In the genomic region with DNA sequence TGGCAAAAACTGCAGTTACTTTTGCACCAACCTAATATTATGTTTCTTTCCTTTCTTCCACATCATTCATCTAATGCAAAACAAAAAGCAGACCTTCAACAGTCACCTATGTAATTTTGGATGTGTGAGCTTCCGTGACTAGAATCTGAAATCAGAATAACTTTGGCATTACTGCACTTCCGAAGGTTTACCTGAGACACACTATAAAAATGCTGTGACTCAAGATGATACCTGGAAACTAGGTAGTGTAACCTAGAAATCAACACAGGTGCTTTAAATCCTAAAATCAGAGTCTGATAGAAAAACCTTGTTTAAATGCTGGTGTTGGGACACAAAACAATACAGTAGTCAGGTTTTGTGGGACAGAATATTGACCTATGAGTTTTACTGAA, we compare ENCODE assay signal across 12 cellular contexts. TPM values are rescaled to one million over a fixed set of nuclear protein-coding genes. Genes with fewer than 3 reads are reported as not detected.
DNase-seq lines count a peak whose midpoint lies in the region; ATAC-seq and TF ChIP-seq lines count a peak whose summit lies in the region.
"Had no signal": no experiment of that assay in that cellular context is flagged by ENCODE, and none has a peak within 500 bp of the region (broad histone marks: within the 10 kb centered on the region; RNA-seq: fewer than 3 reads in every experiment).

No MANE protein-coding gene starts in this region.

- intact Hi-C loops in psoas muscle (cut with DNase I), result loop anchor here (10.0 kb wide), 2 partner anchors 126 to 216 kb away; a partner anchor contains a TSS

- no peaks in the 10 kb centered on the region for H3K9me3 Mint-ChIP-seq in T-helper 2 cell treated with Interferon-gamma antibody and Interleukin-4, amounts not matched to agents 5 μg/mL and 100 μg/mL, for 36 hours

- H3K27ac Mint-ChIP-seq in T-helper 2 cell treated with Interferon-gamma antibody and Interleukin-4, amounts not matched to agents 5 μg/mL and 100 μg/mL, for 36 hours, result no peak overlapping the region

- H3K4me3 ChIP-seq in SU-DHL-6 (ENCODE audit: insufficient read depth, low read length, poor library complexity, severe bottlenecking) (no peak overlapping the region), psoas muscle (peak overlapping the region; percentile 95)

- no peak for ATAC-seq in psoas muscle
- ATAC-seq in HG02610 (IDR thresholded peaks at IDR 0.05; ENCODE audit: unreplicated experiment), result no peak
- no peak for ATAC-seq in HG02970 (IDR thresholded peaks at IDR 0.05; ENCODE audit: low FRiP score, unreplicated experiment)
- ATAC-seq: sciatic nerve had no signal

- H3K4me2 ChIP-seq in SU-DHL-6 (ENCODE audit: low read depth, low read length, poor library complexity, severe bottlenecking), result peak overlapping the region; percentile 87

- DNase-seq in T-helper 2 cell treated with Interferon-gamma antibody and Interleukin-4, amounts not matched to agents 5 μg/mL and 100 μg/mL, for 36 hours (ENCODE audit: low spot score), result no peak
- DNase-seq in T-helper 2 cell, result no peak
- peak; percentile 20 for DNase-seq in epithelial cell of prostate (ENCODE audit: low read depth, low spot score)
- no peak for DNase-seq in psoas muscle
- DNase-seq in caudate nucleus (lab: John Stamatoyannopoulos, UW), result no peak
- DNase-seq: GDM1, NCI-H2171 had no signal

- peaks cover 34% of the 10 kb centered on the region for H3K4me1 ChIP-seq in psoas muscle

- H3K27ac ChIP-seq in SU-DHL-6 (ENCODE audit: low read depth, low read length) (no peak overlapping the region), epithelial cell of prostate (peak overlapping the region; percentile 93), psoas muscle (peak overlapping the region; percentile 97), caudate nucleus (ENCODE audit: low read depth, low read length) (no peak overlapping the region)

- TF ChIP-seq CTCF in SU-DHL-6 (IDR thresholded peaks at IDR 0.05; ENCODE audit: insufficient read depth, low read length, poor library complexity, severe bottlenecking) (no peak), psoas muscle (IDR thresholded peaks at IDR 0.05) (no peak)

- H3K27me3 ChIP-seq in SU-DHL-6 (ENCODE audit: low read length) (no peaks in the 10 kb centered on the region), psoas muscle (ENCODE audit: insufficient read depth in 3 of 3, low read length in 2 of 3) (no peaks in the 10 kb centered on the region)

- no peaks in the 10 kb centered on the region for H3K36me3 Mint-ChIP-seq in T-helper 2 cell treated with Interferon-gamma antibody and Interleukin-4, amounts not matched to agents 5 μg/mL and 100 μg/mL, for 36 hours (ENCODE audit: low read depth)

- no peak overlapping the region for H3K9ac ChIP-seq in SU-DHL-6 (ENCODE audit: low read length)

- H3K9me3 ChIP-seq in SU-DHL-6 (ENCODE audit: insufficient read depth, low read length) (no peaks in the 10 kb centered on the region), psoas muscle (no peaks in the 10 kb centered on the region)

- H3K9me2 ChIP-seq in SU-DHL-6 (replicated peaks; ENCODE audit: insufficient read depth, low read length), result no peaks in the 10 kb centered on the region

- H3K27me3 Mint-ChIP-seq in T-helper 2 cell treated with Interferon-gamma antibody and Interleukin-4, amounts not matched to agents 5 μg/mL and 100 μg/mL, for 36 hours (ENCODE audit: low read depth), result no peaks in the 10 kb centered on the region

- H3F3A ChIP-seq in SU-DHL-6 (ENCODE audit: insufficient read depth), result no peaks in the 10 kb centered on the region

- H3K4me3 Mint-ChIP-seq in T-helper 2 cell treated with Interferon-gamma antibody and Interleukin-4, amounts not matched to agents 5 μg/mL and 100 μg/mL, for 36 hours, result peak overlapping the region; percentile 88

- H3K4me1 Mint-ChIP-seq in T-helper 2 cell treated with Interferon-gamma antibody and Interleukin-4, amounts not matched to agents 5 μg/mL and 100 μg/mL, for 36 hours (ENCODE audit: low read depth), result peaks cover 33% of the 10 kb centered on the region

- H4K20me1 ChIP-seq in SU-DHL-6 (ENCODE audit: low read depth, low read length), result peaks cover 13% of the 10 kb centered on the region; the same call in 1 of the 2 replicates

- no peak overlapping the region for H2AFZ ChIP-seq in SU-DHL-6 (ENCODE audit: low read depth, low read length, severe bottlenecking)

- no peaks in the 10 kb centered on the region for H3K36me3 ChIP-seq in SU-DHL-6 (ENCODE audit: low read length)
- H3K36me3 ChIP-seq in psoas muscle (ENCODE audit: insufficient read depth in 1 of 2, low read depth in 1 of 2), result peaks cover 0 to 7% of the 10 kb centered on the region in 2 donors

- peaks cover 83% of the 10 kb centered on the region for H3K79me2 ChIP-seq in SU-DHL-6 (ENCODE audit: insufficient read depth, low read length)

- WGBS in psoas muscle, 3 donors, result 79 to 89% (median 86%) methylated on average over 2 of the region's 2 CpGs

RNA-seq across cellular contexts. Expression of a gene that starts 2.2 kb away (rescaled TPM):
- total RNA-seq in psoas muscle, result 10 to 100 TPM; 18.9 to 24.9 (median 22.6) TPM
- polyA plus RNA-seq in psoas muscle, result 10 to 100 TPM in 1 of 3 donors, 1 to 10 TPM in 2; 6.0 to 13.3 (median 6.9) TPM

RNA-seq across cellular contexts. Expression of a gene that starts 16.4 kb away (rescaled TPM):
- total RNA-seq in psoas muscle, result under 1 TPM in 1 of 4 donors, not detected in 3; 0.54 TPM
- under 1 TPM in 1 of 3 donors, not detected in 2; 0.35 TPM for polyA plus RNA-seq in psoas muscle
- total RNA-seq: A172, sciatic nerve had no signal

Comparison
In these comparisons a context has a peak if more than half of its experiments do, and no peak if none do; other contexts are left out.
1. H3K27ac ChIP-seq: peak in epithelial cell of prostate (single experiment) and psoas muscle (single experiment); none in SU-DHL-6 (single experiment) and caudate nucleus (single experiment).